28 cellular contexts compared by ENCODE assay signal in genomic region chr10:131260031-131260430, GRCh38. TPM values are rescaled to one million over a fixed set of nuclear protein-coding genes. Genes with fewer than 3 reads are reported as not detected.
"Had no signal": no experiment of that assay in that cellular context is flagged by ENCODE, and none has a peak within 500 bp of the region (broad histone marks: within the 10 kb centered on the region; RNA-seq: fewer than 3 reads in every experiment).

No MANE protein-coding gene starts in this region.

- H3K4me3 Mint-ChIP-seq: memory B cell; naive thymus-derived CD8-positive, alpha-beta T cell; nephron; neural crest cell; stimulated activated naive CD8-positive, alpha-beta T cell treated with anti-CD3 and anti-CD28 coated beads, Interleukin-15, amount 100 ng/mL, for 72 hours had no signal

- H3K4me1 ChIP-seq: left lung, prostate gland, tibial nerve, upper lobe of left lung, vagina had no signal

- H3K9me3 Mint-ChIP-seq: naive thymus-derived CD8-positive, alpha-beta T cell; nephron; neural crest cell; stimulated activated naive CD8-positive, alpha-beta T cell treated with anti-CD3 and anti-CD28 coated beads, Interleukin-15, amount 100 ng/mL, for 72 hours had no signal

- H3K4me3 ChIP-seq: left lung, prostate gland, tibial nerve, upper lobe of left lung, vagina had no signal

- H3K27ac Mint-ChIP-seq: memory B cell; naive thymus-derived CD8-positive, alpha-beta T cell; nephron had no signal

- H3K4me1 Mint-ChIP-seq: memory B cell; naive thymus-derived CD8-positive, alpha-beta T cell; neural crest cell; stimulated activated naive CD8-positive, alpha-beta T cell treated with anti-CD3 and anti-CD28 coated beads, Interleukin-15, amount 100 ng/mL, for 72 hours had no signal

- DNase-seq: hippocampal formation; kidney glomerular epithelial cell; left colon; left lung; occipital lobe; retina; small intestine; stimulated activated CD4-positive, alpha-beta T cell treated with anti-CD3 and anti-CD28 coated beads, Interleukin-1b, Interleukin-23, amount 100 ng/mL, for 48 hours; stimulated activated CD4-positive, alpha-beta T cell treated with anti-CD3 and anti-CD28 coated beads, Interleukin-2, amount 100 ng/mL, for 48 hours; stimulated activated naive CD4-positive, alpha-beta T cell treated with Interleukin-2 at 50 U/mL for 16 hours; stimulated activated naive CD8-positive, alpha-beta T cell treated with anti-CD3 and anti-CD28 coated beads, Interleukin-15, amount 100 ng/mL, for 72 hours; substantia nigra had no signal

- H3K27me3 Mint-ChIP-seq: memory B cell; stimulated activated naive CD8-positive, alpha-beta T cell treated with anti-CD3 and anti-CD28 coated beads, Interleukin-15, amount 100 ng/mL, for 72 hours had no signal

- H3K36me3 Mint-ChIP-seq: memory B cell; naive thymus-derived CD8-positive, alpha-beta T cell had no signal

- H3K27me3 ChIP-seq: neutrophil, tibial nerve, upper lobe of left lung, vagina had no signal

- ATAC-seq: left colon; left lung; naive thymus-derived CD8-positive, alpha-beta T cell; right cardiac atrium; sciatic nerve; stimulated activated naive CD8-positive, alpha-beta T cell treated with anti-CD3 and anti-CD28 coated beads, Interleukin-15, amount 100 ng/mL, for 72 hours had no signal

- H3K36me3 ChIP-seq: left lung, neutrophil, prostate gland, tibial nerve, upper lobe of left lung, vagina had no signal

- H3K9me3 ChIP-seq: left lung, neutrophil, prostate gland, tibial nerve, upper lobe of left lung, vagina had no signal

- H3K27ac ChIP-seq: left lung, neutrophil, prostate gland, tibial nerve, upper lobe of left lung, vagina had no signal

RNA-seq across cellular contexts. Expression of gene TCERG1L, which starts 51.5 kb away (rescaled TPM):
- total RNA-seq: left colon, left lung, liver, lung microvascular endothelial cell, mucosa of gallbladder, osteocyte, right cardiac atrium, vagina had no signal
- polyA plus RNA-seq: keratinocyte, liver, right cardiac atrium had no signal
